Comparison of ENCODE assay signal across 16 cellular contexts in the genomic region with DNA sequence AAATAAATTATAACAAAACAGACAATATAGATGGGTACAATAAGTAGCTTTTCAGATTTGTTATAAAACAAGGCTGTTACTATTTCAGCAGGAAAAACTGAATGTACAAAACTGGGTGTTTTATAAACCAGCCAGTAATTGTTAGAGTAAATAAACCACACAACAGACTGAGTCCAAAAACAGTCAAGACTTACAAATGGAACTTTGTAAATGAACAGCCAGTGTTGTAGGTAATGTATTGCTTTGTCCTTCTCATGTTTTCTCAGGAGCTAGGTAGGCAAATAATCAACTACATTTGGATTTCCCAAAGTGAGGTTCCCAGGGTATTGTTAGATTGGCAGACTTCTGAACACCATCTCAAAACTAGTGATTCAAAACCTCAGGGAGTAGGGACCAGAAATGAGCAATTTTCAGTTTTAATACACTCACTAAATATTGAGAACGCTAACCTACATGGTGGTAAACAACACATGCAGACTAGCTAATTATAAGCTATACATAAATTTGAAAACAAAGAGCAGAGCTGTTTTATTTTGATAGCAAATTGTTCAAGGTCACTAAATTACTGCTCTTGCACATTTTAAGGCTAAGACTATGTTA. TPM values are rescaled to one million over a fixed set of nuclear protein-coding genes. Genes with fewer than 3 reads are reported as not detected.
DNase-seq lines count a peak whose midpoint lies in the region; ATAC-seq lines count a peak whose summit lies in the region.
"Had no signal": no experiment of that assay in that cellular context is flagged by ENCODE, and none has a peak within 500 bp of the region (broad histone marks: within the 10 kb centered on the region; RNA-seq: fewer than 3 reads in every experiment).

No MANE protein-coding gene starts in this region.

- H3K27ac Mint-ChIP-seq in CD4-positive, CD25-positive, alpha-beta regulatory T cell: peak overlapping the region in 2 of 3 donors; percentile 30 to 58
- H3K27ac Mint-ChIP-seq in immature natural killer cell: peak overlapping the region; percentile 3 to 90 (median 63)
- no peak overlapping the region for H3K27ac Mint-ChIP-seq in activated CD4-positive, alpha-beta memory T cell treated with anti-CD3 and anti-CD28 coated beads for 36 hours

- ATAC-seq in CD4-positive, CD25-positive, alpha-beta regulatory T cell (ENCODE audit: low read depth in 2 of 2): no peak
- ATAC-seq in GM18909 (IDR thresholded peaks at IDR 0.05; ENCODE audit: poor library complexity, unreplicated experiment): peak; percentile 67
- ATAC-seq in HG03097 (IDR thresholded peaks at IDR 0.05; ENCODE audit: low FRiP score, unreplicated experiment): peak; percentile 90
- no peak for ATAC-seq in HG02884 (IDR thresholded peaks at IDR 0.05; ENCODE audit: unreplicated experiment)
- ATAC-seq: gastrocnemius medialis had no signal

- H3K36me3 ChIP-seq in CD4-positive, CD25-positive, alpha-beta regulatory T cell (ENCODE audit: control insufficient read depth, insufficient read depth, low read length): peaks cover 19% of the 10 kb centered on the region
- H3K36me3 ChIP-seq: gastrocnemius medialis, ovary had no signal

- peaks cover 0 to 8% (median 3%) of the 10 kb centered on the region in 7 donors for H3K9me3 Mint-ChIP-seq in CD4-positive, CD25-positive, alpha-beta regulatory T cell
- H3K9me3 Mint-ChIP-seq in immature natural killer cell: no peaks in the 10 kb centered on the region
- H3K9me3 Mint-ChIP-seq in activated CD4-positive, alpha-beta memory T cell treated with anti-CD3 and anti-CD28 coated beads for 36 hours: peaks cover 18% of the 10 kb centered on the region
- H3K9me3 Mint-ChIP-seq: central memory CD8-positive, alpha-beta T cell had no signal

- no peak overlapping the region for H3K27ac ChIP-seq in CD4-positive, CD25-positive, alpha-beta regulatory T cell (ENCODE audit: insufficient read depth, low read length, poor library complexity, severe bottlenecking)
- H3K27ac ChIP-seq: gastrocnemius medialis, KMS-11, ovary, VCaP had no signal

- no peak for DNase-seq in CD4-positive, CD25-positive, alpha-beta regulatory T cell
- DNase-seq in immature natural killer cell: no peak
- no peak for DNase-seq in stimulated activated CD4-positive, alpha-beta T cell treated with anti-CD3 and anti-CD28 coated beads, Interleukin-4, amount 100 ng/mL, for 4 hours
- DNase-seq in RPMI8226: no peak
- DNase-seq in activated CD4-positive, alpha-beta memory T cell treated with anti-CD3 and anti-CD28 coated beads for 36 hours: no peak
- DNase-seq: activated naive CD8-positive, alpha-beta T cell treated with anti-CD3 and anti-CD28 coated beads, Interleukin-2, amount 10 ng/mL, durations not matched to agents 7 days and 5 days; DMS 273 treated with DMSO at 0.1 percent for 48 hours; gastrocnemius medialis; ovary had no signal

- H3K4me1 Mint-ChIP-seq in CD4-positive, CD25-positive, alpha-beta regulatory T cell: peaks cover 42 to 61% (median 56%) of the 10 kb centered on the region in 4 donors
- H3K4me1 Mint-ChIP-seq in immature natural killer cell: peaks cover 48 to 80% of the 10 kb centered on the region in 2 donors
- peaks cover 43% of the 10 kb centered on the region for H3K4me1 Mint-ChIP-seq in activated CD4-positive, alpha-beta memory T cell treated with anti-CD3 and anti-CD28 coated beads for 36 hours (ENCODE audit: low read depth)
- H3K4me1 Mint-ChIP-seq: mesothelial cell of epicardium had no signal

- no peak overlapping the region for H3K4me3 Mint-ChIP-seq in CD4-positive, CD25-positive, alpha-beta regulatory T cell
- no peak overlapping the region for H3K4me3 Mint-ChIP-seq in immature natural killer cell
- H3K4me3 Mint-ChIP-seq in activated CD4-positive, alpha-beta memory T cell treated with anti-CD3 and anti-CD28 coated beads for 36 hours: no peak overlapping the region
- H3K4me3 Mint-ChIP-seq: activated naive CD8-positive, alpha-beta T cell treated with anti-CD3 and anti-CD28 coated beads, Interleukin-2, amount 10 ng/mL, durations not matched to agents 7 days and 5 days; central memory CD8-positive, alpha-beta T cell; mesothelial cell of epicardium had no signal

- H3K27me3 ChIP-seq in CD4-positive, CD25-positive, alpha-beta regulatory T cell (ENCODE audit: control insufficient read depth, insufficient read depth, low read length): no peaks in the 10 kb centered on the region
- H3K27me3 ChIP-seq: gastrocnemius medialis, ovary had no signal

- H3K27me3 Mint-ChIP-seq in CD4-positive, CD25-positive, alpha-beta regulatory T cell: no peaks in the 10 kb centered on the region
- peaks cover 0 to 3% (median 1%) of the 10 kb centered on the region in 3 donors for H3K27me3 Mint-ChIP-seq in immature natural killer cell (ENCODE audit: low read depth in 3 of 3)
- H3K27me3 Mint-ChIP-seq in activated CD4-positive, alpha-beta memory T cell treated with anti-CD3 and anti-CD28 coated beads for 36 hours: no peaks in the 10 kb centered on the region
- H3K27me3 Mint-ChIP-seq: activated naive CD8-positive, alpha-beta T cell treated with anti-CD3 and anti-CD28 coated beads, Interleukin-2, amount 10 ng/mL, durations not matched to agents 7 days and 5 days; central memory CD8-positive, alpha-beta T cell had no signal

- H3K4me1 ChIP-seq in CD4-positive, CD25-positive, alpha-beta regulatory T cell (ENCODE audit: control insufficient read depth, insufficient read depth, low read length, poor library complexity, severe bottlenecking): peaks cover 10% of the 10 kb centered on the region
- H3K4me1 ChIP-seq: gastrocnemius medialis had no signal

- CTCF ChIA-PET in activated CD4-positive, alpha-beta memory T cell treated with anti-CD3 and anti-CD28 coated beads for 36 hours (lab: Charles Lee): no interaction called here

- peaks cover 62% of the 10 kb centered on the region for H3K36me3 Mint-ChIP-seq in CD4-positive, CD25-positive, alpha-beta regulatory T cell
- peaks cover 22 to 44% (median 40%) of the 10 kb centered on the region in 3 donors for H3K36me3 Mint-ChIP-seq in immature natural killer cell
- peaks cover 41% of the 10 kb centered on the region for H3K36me3 Mint-ChIP-seq in activated CD4-positive, alpha-beta memory T cell treated with anti-CD3 and anti-CD28 coated beads for 36 hours

- no peaks in the 10 kb centered on the region for H3K9me3 ChIP-seq in CD4-positive, CD25-positive, alpha-beta regulatory T cell (ENCODE audit: control insufficient read depth in 2 of 2, low read length in 2 of 2)
- H3K9me3 ChIP-seq: gastrocnemius medialis, ovary had no signal

- intact Hi-C loops in activated CD4-positive, alpha-beta memory T cell treated with anti-CD3 and anti-CD28 coated beads for 36 hours (cut with micrococcal nuclease): loop anchor here (2.0 kb wide), 1 partner anchor 20 kb away; no protein-coding TSS in a partner anchor

- H3K4me3 ChIP-seq in CD4-positive, CD25-positive, alpha-beta regulatory T cell (ENCODE audit: low read depth, low read length): no peak overlapping the region
- H3K4me3 ChIP-seq: gastrocnemius medialis, ovary had no signal

- POLR2A ChIA-PET in activated CD4-positive, alpha-beta memory T cell treated with anti-CD3 and anti-CD28 coated beads for 36 hours (lab: Charles Lee): interaction anchor here (1.8 kb wide), 1 partner anchor 35 kb away, joined by 5 read pairs; no protein-coding TSS in a partner anchor

RNA-seq across cellular contexts. Expression of gene HERPUD2, which starts 36.2 kb away (rescaled TPM):
- 113 TPM for total RNA-seq in CD4-positive, CD25-positive, alpha-beta regulatory T cell
- 10 to 100 TPM; 75.2 to 81.3 (median 79.7) TPM for polyA plus RNA-seq in CD4-positive, CD25-positive, alpha-beta regulatory T cell
- polyA plus RNA-seq in immature natural killer cell: 100 to 1,000 TPM in 1 of 3 donors, 10 to 100 TPM in 2; 65.1 to 115 (median 91.4) TPM
- total RNA-seq in activated CD4-positive, alpha-beta memory T cell treated with anti-CD3 and anti-CD28 coated beads for 36 hours: 10 to 100 TPM; 26.2 to 29.6 TPM

Comparison
In these comparisons a context has a peak if more than half of its experiments do, and no peak if none do; other contexts are left out.
1. ATAC-seq: peak in GM18909 (single experiment) and HG03097 (single experiment); none in CD4-positive, CD25-positive, alpha-beta regulatory T cell (0 of 2) and HG02884 (single experiment).